ENCODE assay signal across 8 cellular contexts in genomic region chr22:46069518-46070214, GRCh38.
DNase-seq lines count a peak whose midpoint lies in the region; ATAC-seq and TF ChIP-seq lines count a peak whose summit lies in the region.

No MANE protein-coding gene starts in this region.

- H3K4me1 ChIP-seq in lower lobe of right lung: peaks cover 53% of the 10 kb centered on the region

- TF ChIP-seq CTCF in GM06990 (IDR thresholded peaks at IDR 0.05; ENCODE audit: insufficient read depth, low read length, poor library complexity, severe bottlenecking) (no peak), NB4 (IDR thresholded peaks at IDR 0.05; ENCODE audit: low read depth, low read length) (no peak), dorsolateral prefrontal cortex (IDR thresholded peaks at IDR 0.05 in 54 of 56, conservative IDR thresholded peaks at IDR 0.05 in 2 of 56; ENCODE audit: low read depth in 1 of 56, partially characterized antibody in 56 of 56) (peak in 1 of 56 donors; percentile 4), lower lobe of right lung (IDR thresholded peaks at IDR 0.05) (no peak), GM10266 (IDR thresholded peaks at IDR 0.05; ENCODE audit: control insufficient read depth, insufficient read depth, low read depth, missing control alignments) (no peak)

- no peaks in the 10 kb centered on the region for H3K27me3 ChIP-seq in GM06990 (replicated peaks; ENCODE audit: control insufficient read depth, insufficient read depth, low read length)
- H3K27me3 ChIP-seq in dorsolateral prefrontal cortex: no peaks in the 10 kb centered on the region
- H3K27me3 ChIP-seq in lower lobe of right lung (ENCODE audit: low read depth): no peaks in the 10 kb centered on the region

- H3K9me3 ChIP-seq in lower lobe of right lung: no peaks in the 10 kb centered on the region

- DNase-seq in GM06990 (ENCODE audit: extremely low read depth, insufficient read length) (no peak), NB4 (ENCODE audit: low read depth) (peak; percentile 89), T1000 (lab: John Stamatoyannopoulos, UW) (peak; percentile 69), dorsolateral prefrontal cortex (peak in 9 of 10 donors; percentile 77 to 94 (median 92)), lower lobe of right lung (peak; percentile 89), GM10266 (ENCODE audit: extremely low spot score) (no peak)
- peak; percentile 68 for DNase-seq in stimulated activated naive CD8-positive, alpha-beta T cell treated with anti-CD3 and anti-CD28 coated beads, Interleukin-15, Interleukin-2, amounts not matched to agents 100 U/mL and 50 U/mL, for 24 hours

- peak; percentile 43 for TF ChIP-seq POLR2A in NB4 (IDR thresholded peaks at IDR 0.05; ENCODE audit: extremely low read depth, insufficient read length)

- intact Hi-C loops in dorsolateral prefrontal cortex (cut with DNase I): loop anchor here (2.0 to 10.0 kb wide), 3 partner anchors 15 to 55 kb away; no protein-coding TSS in a partner anchor
- intact Hi-C loops in lower lobe of right lung (cut with DNase I): no loop called here

- H3K36me3 ChIP-seq in GM06990 (ENCODE audit: control insufficient read depth, insufficient read depth, low read length) (no peaks in the 10 kb centered on the region), lower lobe of right lung (peaks cover 5% of the 10 kb centered on the region)

- ATAC-seq in lower lobe of right lung: peak; percentile 66 to 72
- peak; percentile 10 for ATAC-seq in stimulated activated naive CD8-positive, alpha-beta T cell treated with anti-CD3 and anti-CD28 coated beads, Interleukin-15, Interleukin-2, amounts not matched to agents 100 U/mL and 50 U/mL, for 24 hours
- no peak for ATAC-seq in HG03159 (IDR thresholded peaks at IDR 0.05; ENCODE audit: unreplicated experiment)

- H3K4me3 ChIP-seq in GM06990 (replicated peaks; ENCODE audit: low read depth, low read length) (peak overlapping the region; percentile 88), NB4 (ENCODE audit: low read depth, low read length) (peak overlapping the region; percentile 72), dorsolateral prefrontal cortex (peak overlapping the region; percentile 66 to 94 (median 85)), lower lobe of right lung (peak overlapping the region; percentile 65)

- H3K27ac ChIP-seq in dorsolateral prefrontal cortex (peak overlapping the region; percentile 99 to 100 (median 100)), lower lobe of right lung (peak overlapping the region; percentile 97)

Comparison
In these comparisons a context has a peak if more than half of its experiments do, and no peak if none do; other contexts are left out.
1. DNase-seq: peak in NB4 (single experiment), T1000 (single experiment), dorsolateral prefrontal cortex (9 of 10), lower lobe of right lung (single experiment) and stimulated activated naive CD8-positive, alpha-beta T cell treated with anti-CD3 and anti-CD28 coated beads, Interleukin-15, Interleukin-2, amounts not matched to agents 100 U/mL and 50 U/mL, for 24 hours (single experiment); none in GM06990 (single experiment) and GM10266 (single experiment).
2. Peak in every context shown above with its lines, with median percentiles within 50 percentile points of each other: H3K4me3 ChIP-seq.